In the genomic region with DNA sequence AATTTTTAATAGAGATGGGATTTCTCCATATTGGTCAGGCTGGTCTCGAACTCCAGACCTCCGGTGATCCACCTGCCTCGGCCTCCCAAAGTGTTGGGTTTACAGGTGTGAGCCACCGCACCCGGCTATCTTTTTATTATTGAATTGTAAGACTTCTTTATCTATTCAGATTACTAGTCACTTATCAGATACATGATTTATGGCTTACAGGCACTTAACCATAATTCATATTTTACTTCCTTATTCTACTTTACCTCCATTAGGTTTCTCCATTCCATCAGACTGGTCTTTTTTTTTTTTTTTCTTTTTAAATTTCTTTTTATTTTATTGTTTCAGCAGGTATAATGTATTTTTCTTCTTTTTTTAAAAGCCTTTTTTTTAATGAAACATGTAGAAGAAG, we compare ENCODE assay signal across 31 cellular contexts.
"Had no signal": no experiment of that assay in that cellular context is flagged by ENCODE, and none has a peak within 500 bp of the region (broad histone marks: within the 10 kb centered on the region; RNA-seq: fewer than 3 reads in every experiment).

No MANE protein-coding gene starts in this region.

- FAIRE-seq: bronchial epithelial cell had no signal

- H3K4me3 ChIP-seq: ascending aorta, coronary artery, dorsolateral prefrontal cortex, esophagus muscularis mucosa, gastrocnemius medialis, heart left ventricle had no signal

- H3K4me3 Mint-ChIP-seq: activated CD4-positive, alpha-beta memory T cell treated with anti-CD3 and anti-CD28 coated beads, Interleukin-2, amount 10 ng/mL, durations not matched to agents 7 days and 5 days; activated CD4-positive, alpha-beta T cell treated with anti-CD3 and anti-CD28 coated beads, Interleukin-2, amount 10 ng/mL, durations not matched to agents 7 days and 5 days; activated naive CD4-positive, alpha-beta T cell treated with anti-CD3 and anti-CD28 coated beads, Interleukin-2, amount 10 ng/mL, durations not matched to agents 7 days and 5 days; activated naive CD8-positive, alpha-beta T cell treated with anti-CD3 and anti-CD28 coated beads, Interleukin-2, amount 10 ng/mL, durations not matched to agents 7 days and 5 days; activated T-cell treated with anti-CD3 and anti-CD28 coated beads, Interleukin-2, amount 50 U/mL, for 24 hours; activated T-cell treated with anti-CD3 and anti-CD28 coated beads, Interleukin-2, amount 50 U/mL, for 72 hours; central memory CD8-positive, alpha-beta T cell; dendritic cell treated with granulocyte-macrophage colony-stimulating factor and Interleukin-4, amounts not matched to agents 40 ng/mL and 50 ng/mL, for 4 days; WTC11 had no signal

- H3K27ac Mint-ChIP-seq: activated CD4-positive, alpha-beta memory T cell treated with anti-CD3 and anti-CD28 coated beads, Interleukin-2, amount 10 ng/mL, durations not matched to agents 7 days and 5 days; activated CD4-positive, alpha-beta T cell treated with anti-CD3 and anti-CD28 coated beads, Interleukin-2, amount 10 ng/mL, durations not matched to agents 7 days and 5 days; activated naive CD4-positive, alpha-beta T cell treated with anti-CD3 and anti-CD28 coated beads, Interleukin-2, amount 10 ng/mL, durations not matched to agents 7 days and 5 days; activated naive CD8-positive, alpha-beta T cell treated with anti-CD3 and anti-CD28 coated beads, Interleukin-2, amount 10 ng/mL, durations not matched to agents 7 days and 5 days; dendritic cell treated with granulocyte-macrophage colony-stimulating factor and Interleukin-4, amounts not matched to agents 40 ng/mL and 50 ng/mL, for 4 days; WTC11 had no signal

- H3K27ac ChIP-seq: ascending aorta, brain microvascular endothelial cell, coronary artery, dorsolateral prefrontal cortex, esophagus muscularis mucosa, foreskin keratinocyte, gastrocnemius medialis, heart left ventricle, VCaP had no signal

- H3K9me3 Mint-ChIP-seq: activated CD4-positive, alpha-beta memory T cell treated with anti-CD3 and anti-CD28 coated beads, Interleukin-2, amount 10 ng/mL, durations not matched to agents 7 days and 5 days; activated CD4-positive, alpha-beta T cell treated with anti-CD3 and anti-CD28 coated beads, Interleukin-2, amount 10 ng/mL, durations not matched to agents 7 days and 5 days; activated naive CD4-positive, alpha-beta T cell treated with anti-CD3 and anti-CD28 coated beads, Interleukin-2, amount 10 ng/mL, durations not matched to agents 7 days and 5 days; activated naive CD4-positive, alpha-beta T cell treated with anti-CD3 and anti-CD28 coated beads, Interleukin-2, amount 50 U/mL, for 72 hours; activated naive CD8-positive, alpha-beta T cell treated with anti-CD3 and anti-CD28 coated beads, Interleukin-2, amount 10 ng/mL, durations not matched to agents 7 days and 5 days; activated T-cell treated with anti-CD3 and anti-CD28 coated beads, Interleukin-2, amount 50 U/mL, for 24 hours; activated T-cell treated with anti-CD3 and anti-CD28 coated beads, Interleukin-2, amount 50 U/mL, for 72 hours; central memory CD8-positive, alpha-beta T cell; dendritic cell treated with granulocyte-macrophage colony-stimulating factor and Interleukin-4, amounts not matched to agents 40 ng/mL and 50 ng/mL, for 4 days had no signal

- H3K27me3 Mint-ChIP-seq: activated CD4-positive, alpha-beta memory T cell treated with anti-CD3 and anti-CD28 coated beads, Interleukin-2, amount 10 ng/mL, durations not matched to agents 7 days and 5 days; activated CD4-positive, alpha-beta T cell treated with anti-CD3 and anti-CD28 coated beads, Interleukin-2, amount 10 ng/mL, durations not matched to agents 7 days and 5 days; activated naive CD8-positive, alpha-beta T cell treated with anti-CD3 and anti-CD28 coated beads, Interleukin-2, amount 10 ng/mL, durations not matched to agents 7 days and 5 days; activated T-cell treated with anti-CD3 and anti-CD28 coated beads, Interleukin-2, amount 50 U/mL, for 24 hours; central memory CD8-positive, alpha-beta T cell; dendritic cell treated with granulocyte-macrophage colony-stimulating factor and Interleukin-4, amounts not matched to agents 40 ng/mL and 50 ng/mL, for 4 days had no signal

- ATAC-seq: activated naive CD4-positive, alpha-beta T cell treated with anti-CD3 and anti-CD28 coated beads, Interleukin-2, amount 50 U/mL, for 72 hours; activated T-cell treated with anti-CD3 and anti-CD28 coated beads, Interleukin-2, amount 50 U/mL, for 72 hours; foreskin keratinocyte; gastrocnemius medialis; heart left ventricle; WTC11 had no signal

- H3K27me3 ChIP-seq: ascending aorta, brain microvascular endothelial cell, dorsolateral prefrontal cortex, esophagus muscularis mucosa, foreskin keratinocyte, gastrocnemius medialis, heart left ventricle had no signal

- DNase-seq: activated CD4-positive, alpha-beta memory T cell treated with anti-CD3 and anti-CD28 coated beads, Interleukin-2, amount 10 ng/mL, durations not matched to agents 7 days and 5 days; activated CD4-positive, alpha-beta T cell treated with anti-CD3 and anti-CD28 coated beads for 1 hour; activated CD4-positive, alpha-beta T cell treated with anti-CD3 and anti-CD28 coated beads for 4 hours; activated CD4-positive, alpha-beta T cell treated with anti-CD3 and anti-CD28 coated beads, Interleukin-2, amount 10 ng/mL, durations not matched to agents 7 days and 5 days; activated CD4-positive, alpha-beta T cell treated with anti-CD3 and anti-CD28 coated beads, Interleukin-2, amount 50 U/mL, for 4 hours; activated CD8-positive, alpha-beta memory T cell treated with anti-CD3 and anti-CD28 coated beads, Interleukin-2, amount 50 U/mL, for 48 hours; activated gamma-delta T cell; activated naive CD4-positive, alpha-beta T cell; activated naive CD4-positive, alpha-beta T cell treated with anti-CD3 and anti-CD28 coated beads, Interleukin-2, amount 10 ng/mL, durations not matched to agents 7 days and 5 days; activated naive CD8-positive, alpha-beta T cell treated with anti-CD3 and anti-CD28 coated beads, Interleukin-2, amount 10 ng/mL, durations not matched to agents 7 days and 5 days; activated T-cell treated with anti-CD3 and anti-CD28 coated beads for 4 hours; activated T-cell treated with anti-CD3 and anti-CD28 coated beads, Interleukin-2, amount 50 U/mL, for 24 hours; activated T-cell treated with anti-CD3 and anti-CD28 coated beads, Interleukin-2, amount 50 U/mL, for 72 hours; brain microvascular endothelial cell; dorsolateral prefrontal cortex; effector memory CD4-positive, alpha-beta T cell; erythroblast; foreskin keratinocyte; gastrocnemius medialis; glutamatergic neuron; heart left ventricle; T-helper 2 cell had no signal

- H3K9me3 ChIP-seq: ascending aorta, esophagus muscularis mucosa, gastrocnemius medialis had no signal
